In genomic region chr19:8148088-8148409, GRCh38 we compare ENCODE assay signal across 3 cellular contexts.
A peak's percentile ranks its signal among the peaks of the same experiment; 100 is the strongest.
TF ChIP-seq lines count a peak whose summit lies in the region.

No MANE protein-coding gene starts in this region.

TF ChIP-seq in A549, 52 proteins besides CTCF, POLR2A, EP300 and RAD21:
- no peak for TF ChIP-seq RFX5 (IDR thresholded peaks at IDR 0.05)
- TF ChIP-seq HMGXB4 (CRISPR knock-in tag; IDR thresholded peaks at IDR 0.05; ENCODE audit: borderline replicate concordance): no peak
- no peak for TF ChIP-seq HOXB13 (CRISPR knock-in tag; IDR thresholded peaks at IDR 0.05; ENCODE audit: low read depth)
- peak; percentile 65 for TF ChIP-seq ZFP36 (IDR thresholded peaks at IDR 0.05; ENCODE audit: borderline replicate concordance, partially characterized antibody)
- no peak for TF ChIP-seq NPAS2 (CRISPR knock-in tag; IDR thresholded peaks at IDR 0.05; ENCODE audit: borderline replicate concordance)
- TF ChIP-seq FOXS1 (CRISPR knock-in tag; IDR thresholded peaks at IDR 0.05): no peak
- no peak for TF ChIP-seq JUNB (IDR thresholded peaks at IDR 0.05)
- TF ChIP-seq ZC3H11A (IDR thresholded peaks at IDR 0.05): no peak
- TF ChIP-seq KDM1A (IDR thresholded peaks at IDR 0.05; ENCODE audit: low read depth): 0 out of 2 replicates have a peak, but pooled peaks have one; percentile 65
- no peak for TF ChIP-seq RCOR1 (IDR thresholded peaks at IDR 0.05; ENCODE audit: low read depth, low read length)
- TF ChIP-seq EHMT2 (IDR thresholded peaks at IDR 0.05; ENCODE audit: low read depth): no peak
- no peak for TF ChIP-seq CHD2 (IDR thresholded peaks at IDR 0.05; ENCODE audit: low read length, partially characterized antibody)
- TF ChIP-seq SREBF2 (IDR thresholded peaks at IDR 0.05): no peak
- no peak for TF ChIP-seq REST (IDR thresholded peaks at IDR 0.05)

TF ChIP-seq in K562, 482 proteins besides CTCF, POLR2A, EP300 and RAD21:
- TF ChIP-seq MLLT1 (IDR thresholded peaks at IDR 0.05) (no peak), HDAC1 (IDR thresholded peaks at IDR 0.05) (peak in 1 of 2 experiments; percentile 27; a peak in 1 of 4 replicates), RBM25 (IDR thresholded peaks at IDR 0.05; ENCODE audit: low read depth, low read length, severe bottlenecking) (peak; percentile 59), NR3C1 (CRISPR knock-in tag; IDR thresholded peaks at IDR 0.05) (no peak), ZC3H4 (CRISPR knock-in tag; IDR thresholded peaks at IDR 0.05; ENCODE audit: borderline replicate concordance) (no peak), ZNF263 (CRISPR knock-in tag; IDR thresholded peaks at IDR 0.05; ENCODE audit: borderline replicate concordance) (no peak), ZNF24 (IDR thresholded peaks at IDR 0.05) (no peak), NFXL1 (CRISPR knock-in tag; IDR thresholded peaks at IDR 0.05) (no peak), ZFP36 (IDR thresholded peaks at IDR 0.05; ENCODE audit: low read depth, low read length, partially characterized antibody) (peak; percentile 82), MECOM (CRISPR knock-in tag; IDR thresholded peaks at IDR 0.05) (no peak), NFE2 (IDR thresholded peaks at IDR 0.05; ENCODE audit: low read depth) (no peak), TFAP4 (CRISPR knock-in tag; IDR thresholded peaks at IDR 0.05; ENCODE audit: borderline replicate concordance) (no peak), HNRNPK (IDR thresholded peaks at IDR 0.05; ENCODE audit: low read depth, low read length, poor library complexity, severe bottlenecking) (no peak), SP2 (IDR thresholded peaks at IDR 0.05; ENCODE audit: extremely low read depth, low read depth, low read length, poor library complexity, severe bottlenecking) (no peak), ZKSCAN8 (CRISPR knock-in tag; IDR thresholded peaks at IDR 0.05) (no peak), ARNT (IDR thresholded peaks at IDR 0.05) (no peak), GATA2 (CRISPR knock-in tag; IDR thresholded peaks at IDR 0.05) (no peak), UBTF (IDR thresholded peaks at IDR 0.05; ENCODE audit: borderline replicate concordance in 1 of 2, low read depth in 2 of 2, low read length in 2 of 2) (no peak), POLR3A (IDR thresholded peaks at IDR 0.05; ENCODE audit: borderline replicate concordance, extremely low read depth, insufficient read depth, insufficient read length) (no peak)

TF ChIP-seq in SK-N-SH, 30 proteins besides CTCF, POLR2A, EP300 and RAD21:
- TF ChIP-seq ZBTB33 (IDR thresholded peaks at IDR 0.05; ENCODE audit: borderline replicate concordance, low read depth) (no peak), TAF1 (IDR thresholded peaks at IDR 0.05; ENCODE audit: borderline replicate concordance, low read depth, low read length) (no peak), EZH2phosphoT487 (IDR thresholded peaks at IDR 0.05; ENCODE audit: borderline replicate concordance, low read depth) (no peak), REST (IDR thresholded peaks at IDR 0.05; ENCODE audit: low read depth, low read length) (no peak), TCF12 (IDR thresholded peaks at IDR 0.05) (no peak), MAX (IDR thresholded peaks at IDR 0.05; ENCODE audit: low read depth) (no peak), IRF3 (IDR thresholded peaks at IDR 0.05; ENCODE audit: low read depth, low read length) (no peak), YY1 (IDR thresholded peaks at IDR 0.05; ENCODE audit: low read depth) (no peak), MEF2A (IDR thresholded peaks at IDR 0.05; ENCODE audit: borderline replicate concordance, low read depth) (no peak), ELF1 (IDR thresholded peaks at IDR 0.05) (no peak), PBX3 (IDR thresholded peaks at IDR 0.05) (no peak), FOXJ3 (CRISPR knock-in tag; IDR thresholded peaks at IDR 0.05) (no peak), MXI1 (IDR thresholded peaks at IDR 0.05; ENCODE audit: low read depth, low read length) (no peak), FOXM1 (IDR thresholded peaks at IDR 0.05; ENCODE audit: low read depth) (no peak), USF1 (IDR thresholded peaks at IDR 0.05; ENCODE audit: borderline replicate concordance, low read depth) (no peak), JUND (IDR thresholded peaks at IDR 0.05) (no peak), TEAD4 (IDR thresholded peaks at IDR 0.05; ENCODE audit: borderline replicate concordance, insufficient read depth) (no peak)
